13 cellular contexts compared by ENCODE assay signal in genomic region chr7:7911339-7911738, GRCh38. TPM values are rescaled to one million over a fixed set of nuclear protein-coding genes. Genes with fewer than 3 reads are reported as not detected.
A peak's percentile ranks its signal among the peaks of the same experiment; 100 is the strongest.
DNase-seq lines count a peak whose midpoint lies in the region; ATAC-seq and TF ChIP-seq lines count a peak whose summit lies in the region.
"Had no signal": no experiment of that assay in that cellular context is flagged by ENCODE, and none has a peak within 500 bp of the region (broad histone marks: within the 10 kb centered on the region; RNA-seq: fewer than 3 reads in every experiment).

No MANE protein-coding gene starts in this region.

- H2AK5ac ChIP-seq in H9 (ENCODE audit: insufficient read length, low read length): no peak overlapping the region

- no peak overlapping the region for H3K4ac ChIP-seq in H9 (ENCODE audit: low read depth, low read length)

- no peaks in the 10 kb centered on the region for H3K27me3 ChIP-seq in H9 (ENCODE audit: insufficient read depth, low read length)
- no peaks in the 10 kb centered on the region for H3K27me3 ChIP-seq in NT2/D1 (ENCODE audit: insufficient read depth, insufficient read length)
- no peaks in the 10 kb centered on the region for H3K27me3 ChIP-seq in fibroblast of lung (ENCODE audit: control insufficient read depth, insufficient read depth, low read length)
- H3K27me3 ChIP-seq in parathyroid adenoma (ENCODE audit: control insufficient read depth, insufficient read depth, low read length): no peaks in the 10 kb centered on the region
- H3K27me3 ChIP-seq: adrenal gland, testis had no signal

- H3K4me2 ChIP-seq in H9 (ENCODE audit: insufficient read depth, insufficient read length, low read length): no peak overlapping the region
- H3K4me2 ChIP-seq in fibroblast of lung (ENCODE audit: extremely low read depth, insufficient read depth, low read length): no peak overlapping the region
- peak overlapping the region; percentile 3 for H3K4me2 ChIP-seq in parathyroid adenoma (ENCODE audit: low read length)

- no peak overlapping the region for H4K91ac ChIP-seq in H9 (ENCODE audit: insufficient read length, low read depth, low read length)

- DNase-seq in H9 (no peak), NT2/D1 (ENCODE audit: low read depth, low spot score) (peak; percentile 94), fibroblast of lung (ENCODE audit: low read depth in 2 of 2) (peak; percentile 64 to 97), GDM1 (lab: John Stamatoyannopoulos, UW) (no peak)
- no peak for DNase-seq in activated effector memory CD4-positive, alpha-beta T cell treated with anti-CD3 and anti-CD28 coated beads, Interleukin-2, amount 50 U/mL, for 16 hours
- DNase-seq: activated CD4-positive, alpha-beta T cell treated with anti-CD3 and anti-CD28 coated beads for 48 hours; adrenal gland; NCI-H1436; stimulated activated CD4-positive, alpha-beta T cell treated with anti-CD3 and anti-CD28 coated beads, Interleukin-1b, Interleukin-23, amount 100 ng/mL, for 48 hours; testis had no signal

- no peak overlapping the region for H2AFZ ChIP-seq in H9 (ENCODE audit: low read length)
- no peak overlapping the region for H2AFZ ChIP-seq in fibroblast of lung (ENCODE audit: low read length)
- H2AFZ ChIP-seq in parathyroid adenoma: no peak overlapping the region

- no peaks in the 10 kb centered on the region for H3K9me3 ChIP-seq in H9 (ENCODE audit: control insufficient read depth, low read depth, low read length)
- peaks cover 20% of the 10 kb centered on the region for H3K9me3 ChIP-seq in NT2/D1 (ENCODE audit: insufficient read depth, low read length)
- H3K9me3 ChIP-seq in fibroblast of lung (ENCODE audit: control insufficient read depth, insufficient read depth, low read depth, low read length): no peaks in the 10 kb centered on the region
- H3K9me3 ChIP-seq in parathyroid adenoma (ENCODE audit: control insufficient read depth, low read length): no peaks in the 10 kb centered on the region
- H3K9me3 ChIP-seq: adrenal gland, testis had no signal

- H3K4me3 Mint-ChIP-seq in H9: no peak overlapping the region

- H2BK5ac ChIP-seq in H9 (ENCODE audit: insufficient read length, low read length): no peak overlapping the region

- no peak for ATAC-seq in GM21360 (IDR thresholded peaks at IDR 0.05; ENCODE audit: unreplicated experiment)
- ATAC-seq in HG02759 (IDR thresholded peaks at IDR 0.05; ENCODE audit: unreplicated experiment): no peak

- no peak overlapping the region for H2BK12ac ChIP-seq in H9 (ENCODE audit: insufficient read length, low read depth, low read length)

- no peak overlapping the region for H3K23ac ChIP-seq in H9 (ENCODE audit: insufficient read length, low read depth, low read length)

- no peaks in the 10 kb centered on the region for H3K27me3 Mint-ChIP-seq in H9 (ENCODE audit: low read depth)

- H3K56ac ChIP-seq in H9 (ENCODE audit: insufficient read length, low read depth, low read length): no peak overlapping the region

- H3K23me2 ChIP-seq in H9 (ENCODE audit: insufficient read length, low read depth, low read length, poor library complexity, severe bottlenecking): no peaks in the 10 kb centered on the region

- H3T11ph ChIP-seq in H9 (ENCODE audit: low read length): no peak overlapping the region

- H3K36me3 Mint-ChIP-seq in H9 (ENCODE audit: insufficient read depth in 1 of 3, low read depth in 3 of 3): peaks cover 0 to 10% (median 6%) of the 10 kb centered on the region in 3 experiments; a peak in 5 of 7 replicates

- H3K27ac ChIP-seq in H9 (ENCODE audit: insufficient read length, low read depth, low read length): no peak overlapping the region
- H3K27ac ChIP-seq in fibroblast of lung (ENCODE audit: insufficient read depth, low read length): no peak overlapping the region
- H3K27ac ChIP-seq in parathyroid adenoma: no peak overlapping the region
- H3K27ac ChIP-seq: adrenal gland, testis had no signal

- no peak overlapping the region for H3K14ac ChIP-seq in H9 (ENCODE audit: insufficient read depth, low read length)

- H3K9me3 Mint-ChIP-seq in H9: peaks cover 4 to 6% of the 10 kb centered on the region in 2 experiments; a peak in 3 of 5 replicates

- WGBS in H9 (ENCODE audit: extremely low coverage, insufficient read length, low lambda C conversion rate): no CpG with 5 or more reads among the region's 3 CpGs

- no peak overlapping the region for H3K18ac ChIP-seq in H9 (ENCODE audit: insufficient read length, low read depth, low read length)

- peak overlapping the region; percentile 42 to 91 (median 89); a peak in 4 of 7 replicates for H3K27ac Mint-ChIP-seq in H9

- H2BK15ac ChIP-seq in H9 (ENCODE audit: low read depth, low read length): no peak overlapping the region

- H3K79me2 ChIP-seq in H9 (ENCODE audit: insufficient read depth, low read length) (no peaks in the 10 kb centered on the region), fibroblast of lung (ENCODE audit: control insufficient read depth, insufficient read depth, low read length) (no peaks in the 10 kb centered on the region), parathyroid adenoma (no peaks in the 10 kb centered on the region)

- H3K4me1 Mint-ChIP-seq in H9: peaks cover 33 to 43% of the 10 kb centered on the region in 2 experiments

- H4K8ac ChIP-seq in H9 (replicated peaks; ENCODE audit: insufficient read length, low read depth, low read length): no peak overlapping the region

- no peaks in the 10 kb centered on the region for H3K79me1 ChIP-seq in H9 (ENCODE audit: insufficient read depth, low read depth, low read length, poor library complexity, severe bottlenecking)

- no peak for TF ChIP-seq CTCF in H9 (conservative IDR thresholded peaks at IDR 0.05)
- TF ChIP-seq CTCF in fibroblast of lung (conservative IDR thresholded peaks at IDR 0.05 in 1 of 2, IDR thresholded peaks at IDR 0.05 in 1 of 2; ENCODE audit: low read depth in 1 of 2, low read length in 2 of 2): no peak
- no peak for TF ChIP-seq CTCF in parathyroid adenoma (IDR thresholded peaks at IDR 0.05)

- no peak overlapping the region for H2BK120ac ChIP-seq in H9 (ENCODE audit: low read depth, low read length, poor library complexity, severe bottlenecking)

- H4K5ac ChIP-seq in H9 (ENCODE audit: insufficient read length, low read depth, low read length): no peak overlapping the region

- H2BK20ac ChIP-seq in H9 (ENCODE audit: low read depth, low read length, poor library complexity, severe bottlenecking): no peak overlapping the region

- peaks cover 9% of the 10 kb centered on the region for H3K4me1 ChIP-seq in H9 (ENCODE audit: insufficient read depth, low read length)
- H3K4me1 ChIP-seq in NT2/D1 (ENCODE audit: insufficient read depth, insufficient read length): no peaks in the 10 kb centered on the region
- no peaks in the 10 kb centered on the region for H3K4me1 ChIP-seq in fibroblast of lung (ENCODE audit: control insufficient read depth, extremely low read depth, insufficient read depth, low read length)
- H3K4me1 ChIP-seq in parathyroid adenoma: no peaks in the 10 kb centered on the region
- H3K4me1 ChIP-seq: adrenal gland, testis had no signal

- H3K9ac ChIP-seq in H9 (ENCODE audit: extremely low read depth, insufficient read length, low read length) (no peak overlapping the region), NT2/D1 (ENCODE audit: insufficient read length, low read depth) (no peak overlapping the region), fibroblast of lung (ENCODE audit: insufficient read depth, low read length) (no peak overlapping the region), parathyroid adenoma (no peak overlapping the region)

- H3K4me3 ChIP-seq in NT2/D1 (ENCODE audit: insufficient read length, low read depth) (no peak overlapping the region), fibroblast of lung (replicated peaks in 1 of 4; ENCODE audit: control extremely low read depth in 1 of 4, insufficient read depth in 1 of 4, low read depth in 3 of 4, low read length in 4 of 4) (no peak overlapping the region), parathyroid adenoma (ENCODE audit: low read depth, low read length) (no peak overlapping the region)
- H3K4me3 ChIP-seq: adrenal gland, testis had no signal

- H3K36me3 ChIP-seq in NT2/D1 (ENCODE audit: insufficient read depth, insufficient read length, low read length): no peaks in the 10 kb centered on the region
- H3K36me3 ChIP-seq in fibroblast of lung (ENCODE audit: control insufficient read depth, insufficient read depth, low read length): no peaks in the 10 kb centered on the region
- no peaks in the 10 kb centered on the region for H3K36me3 ChIP-seq in parathyroid adenoma (ENCODE audit: control insufficient read depth, insufficient read depth, low read length)
- H3K36me3 ChIP-seq: adrenal gland had no signal

- H4K20me1 ChIP-seq in H9 (ENCODE audit: control insufficient read depth, insufficient read depth, insufficient read length) (no peaks in the 10 kb centered on the region), fibroblast of lung (ENCODE audit: control insufficient read depth, extremely low read depth, insufficient read depth, low read length) (no peaks in the 10 kb centered on the region)

RNA-seq across cellular contexts. Expression of gene GLCCI1, which starts 57.3 kb away (rescaled TPM):
- total RNA-seq in H9 (2021) (19.1 and 19.5 TPM in 2 replicates), fibroblast of lung (6.7 and 8.3 TPM in 2 replicates)
- 4.4 and 6.1 TPM in 2 replicates for polyA plus RNA-seq in fibroblast of lung
- 2.8 and 3.6 TPM in 2 replicates for polyA plus RNA-seq in fibroblast of lung (2012)
- 3.6 and 5.0 TPM in 2 replicates for polyA minus RNA-seq in fibroblast of lung (ENCODE audit: low replicate concordance)

Comparison
In these comparisons a context has a peak if more than half of its experiments do, and no peak if none do; other contexts are left out.
1. DNase-seq: peak in NT2/D1 (single experiment) and fibroblast of lung (2 of 2); none in H9 (single experiment), GDM1 (single experiment) and activated effector memory CD4-positive, alpha-beta T cell treated with anti-CD3 and anti-CD28 coated beads, Interleukin-2, amount 50 U/mL, for 16 hours (single experiment).